In the genomic region with DNA sequence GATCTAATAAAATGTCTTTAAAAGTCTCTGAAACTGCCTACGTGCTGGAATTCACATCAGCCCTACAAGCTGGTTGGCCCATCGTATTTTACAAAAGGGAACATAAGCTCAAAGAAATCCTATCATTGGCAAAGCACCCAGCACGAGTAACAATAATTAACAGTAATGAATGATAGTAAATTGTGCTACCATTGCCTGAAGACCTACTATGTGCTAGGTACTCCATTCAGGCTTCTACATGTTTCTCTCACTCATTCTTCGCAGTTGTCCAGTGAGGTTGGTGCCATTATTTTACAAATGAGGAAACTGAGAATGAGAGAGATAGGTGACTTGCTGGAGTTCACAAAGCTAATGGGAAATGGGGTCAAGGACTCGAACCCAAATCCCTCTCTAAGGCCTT, we compare ENCODE assay signal across 19 cellular contexts. TPM values are rescaled to one million over a fixed set of nuclear protein-coding genes. Genes with fewer than 3 reads are reported as not detected.
DNase-seq lines count a peak whose midpoint lies in the region; ATAC-seq and TF ChIP-seq lines count a peak whose summit lies in the region.
"Had no signal": no experiment of that assay in that cellular context is flagged by ENCODE, and none has a peak within 500 bp of the region (broad histone marks: within the 10 kb centered on the region; RNA-seq: fewer than 3 reads in every experiment).

No MANE protein-coding gene starts in this region.

- no peak overlapping the region for H3K27ac ChIP-seq in naive thymus-derived CD4-positive, alpha-beta T cell (ENCODE audit: low read depth, low read length)
- H3K27ac ChIP-seq: BLaER1, C4-2B had no signal

- no peaks in the 10 kb centered on the region for H3K36me3 ChIP-seq in naive thymus-derived CD4-positive, alpha-beta T cell (ENCODE audit: control insufficient read depth in 2 of 3, insufficient read depth in 3 of 3, low read length in 3 of 3)
- H3K36me3 ChIP-seq in HAP-1 (replicated peaks), result no peaks in the 10 kb centered on the region
- H3K36me3 ChIP-seq: BLaER1 had no signal

- no peaks in the 10 kb centered on the region for H3K9me3 Mint-ChIP-seq in natural killer cell treated with Interleukin-12 subunit alpha and Interleukin-12 subunit beta and Interleukin-15 and Interleukin-18, amount 100 ng/mL, for 72 hours
- no peaks in the 10 kb centered on the region for H3K9me3 Mint-ChIP-seq in natural killer cell
- H3K9me3 Mint-ChIP-seq in naive thymus-derived CD4-positive, alpha-beta T cell, result no peaks in the 10 kb centered on the region
- H3K9me3 Mint-ChIP-seq: CD8-positive, alpha-beta memory T cell; GM23338; H9; HFFc6 had no signal

- DNase-seq in natural killer cell treated with Interleukin-12 subunit alpha and Interleukin-12 subunit beta and Interleukin-15 and Interleukin-18, amount 100 ng/mL, for 72 hours (ENCODE audit: low spot score), result peak; percentile 26
- DNase-seq in natural killer cell (no peak), T-helper 17 cell (no peak), HAP-1 (ENCODE audit: low spot score in 2 of 2) (no peak)
- DNase-seq in naive thymus-derived CD4-positive, alpha-beta T cell, result no peak
- DNase-seq in activated CD8-positive, alpha-beta memory T cell treated with anti-CD3 and anti-CD28 coated beads, Interleukin-2, amount 50 U/mL, for 48 hours, result no peak
- DNase-seq: CD4-positive, CD25-positive, alpha-beta regulatory T cell; CD8-positive, alpha-beta memory T cell; DMS 273 treated with DMSO at 0.1 percent for 48 hours; DMS79; EL; GDM1; H9; HFFc6 had no signal

- CTCF ChIA-PET in naive thymus-derived CD4-positive, alpha-beta T cell (lab: Charles Lee), result interaction anchor here (0.7 to 5.1 kb wide), 2 partner anchors 12 to 170 kb away, joined by 3 to 32 read pairs; no protein-coding TSS in a partner anchor

- H3K9me3 ChIP-seq in T-helper 17 cell (ENCODE audit: control insufficient read depth, low read length, poor library complexity, severe bottlenecking) (no peaks in the 10 kb centered on the region), HAP-1 (no peaks in the 10 kb centered on the region)
- no peaks in the 10 kb centered on the region for H3K9me3 ChIP-seq in naive thymus-derived CD4-positive, alpha-beta T cell (ENCODE audit: control insufficient read depth in 2 of 3, low read length in 3 of 3)
- H3K9me3 ChIP-seq: BLaER1 had no signal

- intact Hi-C loops in natural killer cell (cut with micrococcal nuclease), result no loop called here
- intact Hi-C loops in naive thymus-derived CD4-positive, alpha-beta T cell (cut with micrococcal nuclease), result no loop called here

- H3K4me3 Mint-ChIP-seq in natural killer cell treated with Interleukin-12 subunit alpha and Interleukin-12 subunit beta and Interleukin-15 and Interleukin-18, amount 100 ng/mL, for 72 hours, result no peak overlapping the region
- H3K4me3 Mint-ChIP-seq in natural killer cell, result no peak overlapping the region
- no peak overlapping the region for H3K4me3 Mint-ChIP-seq in T-helper 17 cell
- peak overlapping the region in 1 of 10 donors; percentile 44 for H3K4me3 Mint-ChIP-seq in naive thymus-derived CD4-positive, alpha-beta T cell
- H3K4me3 Mint-ChIP-seq: B cell; CD4-positive, CD25-positive, alpha-beta regulatory T cell; CD8-positive, alpha-beta memory T cell; GM23338; H9; HFFc6 had no signal

- H3K27me3 Mint-ChIP-seq in natural killer cell treated with Interleukin-12 subunit alpha and Interleukin-12 subunit beta and Interleukin-15 and Interleukin-18, amount 100 ng/mL, for 72 hours, result peaks cover 42 to 58% of the 10 kb centered on the region in 2 donors
- H3K27me3 Mint-ChIP-seq in natural killer cell (ENCODE audit: low read depth in 2 of 2) (peaks cover 49 to 55% of the 10 kb centered on the region in 2 donors), T-helper 17 cell (peaks cover 55% of the 10 kb centered on the region)
- H3K27me3 Mint-ChIP-seq in naive thymus-derived CD4-positive, alpha-beta T cell, result peaks cover 0 to 49% (median 30%) of the 10 kb centered on the region in 5 donors

- ATAC-seq in natural killer cell treated with Interleukin-12 subunit alpha and Interleukin-12 subunit beta and Interleukin-15 and Interleukin-18, amount 100 ng/mL, for 72 hours, result no peak
- ATAC-seq in natural killer cell, result no peak
- no peak for ATAC-seq in T-helper 17 cell
- no peak for ATAC-seq in naive thymus-derived CD4-positive, alpha-beta T cell
- ATAC-seq: GM12878, GM23338 had no signal

- in situ Hi-C loops in HAP-1 (cut with MboI; ENCODE audit: low sequenced_read_pairs), result no loop called here

- no peak overlapping the region for H3K27ac Mint-ChIP-seq in natural killer cell treated with Interleukin-12 subunit alpha and Interleukin-12 subunit beta and Interleukin-15 and Interleukin-18, amount 100 ng/mL, for 72 hours
- H3K27ac Mint-ChIP-seq in natural killer cell, result no peak overlapping the region
- H3K27ac Mint-ChIP-seq in T-helper 17 cell, result peak overlapping the region; percentile 14
- peak overlapping the region in 5 of 9 donors; percentile 20 to 98 (median 94) for H3K27ac Mint-ChIP-seq in naive thymus-derived CD4-positive, alpha-beta T cell
- H3K27ac Mint-ChIP-seq: B cell, GM23338, H9, HFFc6 had no signal

- no peak overlapping the region for H3K4me3 ChIP-seq in naive thymus-derived CD4-positive, alpha-beta T cell (ENCODE audit: low read length)
- H3K4me3 ChIP-seq in HAP-1, result no peak overlapping the region
- H3K4me3 ChIP-seq: BLaER1, GM12878, GM23338 had no signal

- peaks cover 0 to 5% of the 10 kb centered on the region in 2 donors for H3K4me1 Mint-ChIP-seq in natural killer cell treated with Interleukin-12 subunit alpha and Interleukin-12 subunit beta and Interleukin-15 and Interleukin-18, amount 100 ng/mL, for 72 hours (ENCODE audit: low read depth in 2 of 2)
- no peaks in the 10 kb centered on the region for H3K4me1 Mint-ChIP-seq in natural killer cell
- H3K4me1 Mint-ChIP-seq in T-helper 17 cell, result peaks cover 33% of the 10 kb centered on the region
- H3K4me1 Mint-ChIP-seq in naive thymus-derived CD4-positive, alpha-beta T cell, result peaks cover 13 to 88% (median 64%) of the 10 kb centered on the region in 7 donors
- H3K4me1 Mint-ChIP-seq: B cell had no signal

- no peaks in the 10 kb centered on the region for H3K36me3 Mint-ChIP-seq in natural killer cell treated with Interleukin-12 subunit alpha and Interleukin-12 subunit beta and Interleukin-15 and Interleukin-18, amount 100 ng/mL, for 72 hours
- H3K36me3 Mint-ChIP-seq in natural killer cell, result no peaks in the 10 kb centered on the region
- H3K36me3 Mint-ChIP-seq in T-helper 17 cell (ENCODE audit: low read depth), result peaks cover 2% of the 10 kb centered on the region
- no peaks in the 10 kb centered on the region for H3K36me3 Mint-ChIP-seq in naive thymus-derived CD4-positive, alpha-beta T cell
- H3K36me3 Mint-ChIP-seq: CD4-positive, CD25-positive, alpha-beta regulatory T cell; CD8-positive, alpha-beta memory T cell had no signal

- no peak for TF ChIP-seq CTCF in natural killer cell (IDR thresholded peaks at IDR 0.05)

- peaks cover 0 to 65% of the 10 kb centered on the region in 2 donors for H3K4me1 ChIP-seq in naive thymus-derived CD4-positive, alpha-beta T cell (ENCODE audit: control insufficient read depth in 2 of 2, insufficient read depth in 2 of 2, low read length in 2 of 2)
- no peaks in the 10 kb centered on the region for H3K4me1 ChIP-seq in HAP-1
- H3K4me1 ChIP-seq: BLaER1 had no signal

- H3K27me3 ChIP-seq in naive thymus-derived CD4-positive, alpha-beta T cell (ENCODE audit: control insufficient read depth in 2 of 2, insufficient read depth in 2 of 2, low read length in 2 of 2), result no peaks in the 10 kb centered on the region
- no peaks in the 10 kb centered on the region for H3K27me3 ChIP-seq in HAP-1 (ENCODE audit: low read depth)
- H3K27me3 ChIP-seq: BLaER1 had no signal

- POLR2A ChIA-PET in naive thymus-derived CD4-positive, alpha-beta T cell (lab: Charles Lee), result interaction anchor here (1.0 to 1.3 kb wide), 3 partner anchors 8 to 191 kb away, joined by 3 to 4 read pairs (median 3); no protein-coding TSS in a partner anchor

RNA-seq across cellular contexts. Expression of gene EPHB3, which starts 7.1 kb away (rescaled TPM):
- total RNA-seq in natural killer cell treated with Interleukin-12 subunit alpha and Interleukin-12 subunit beta and Interleukin-15 and Interleukin-18, amount 100 ng/mL, for 72 hours, result not detected
- total RNA-seq in natural killer cell (not detected), T-helper 17 cell (under 1 TPM in 1 of 2 donors, not detected in 1; 0.35 TPM)
- total RNA-seq in naive thymus-derived CD4-positive, alpha-beta T cell, result under 1 TPM; 0.07 to 0.49 (median 0.32) TPM
- under 1 TPM; 0.04 to 0.35 TPM for polyA plus RNA-seq in naive thymus-derived CD4-positive, alpha-beta T cell
- total RNA-seq: CD4-positive, CD25-positive, alpha-beta regulatory T cell; GM12878 had no signal
- polyA plus RNA-seq: CD4-positive, CD25-positive, alpha-beta regulatory T cell had no signal

Comparison
In these comparisons a context has a peak if more than half of its experiments do, and no peak if none do; other contexts are left out.
1. H3K27ac Mint-ChIP-seq: peak in T-helper 17 cell (single experiment) and naive thymus-derived CD4-positive, alpha-beta T cell (5 of 9); none in natural killer cell treated with Interleukin-12 subunit alpha and Interleukin-12 subunit beta and Interleukin-15 and Interleukin-18, amount 100 ng/mL, for 72 hours (0 of 2) and natural killer cell (0 of 2).